In the genomic region with DNA sequence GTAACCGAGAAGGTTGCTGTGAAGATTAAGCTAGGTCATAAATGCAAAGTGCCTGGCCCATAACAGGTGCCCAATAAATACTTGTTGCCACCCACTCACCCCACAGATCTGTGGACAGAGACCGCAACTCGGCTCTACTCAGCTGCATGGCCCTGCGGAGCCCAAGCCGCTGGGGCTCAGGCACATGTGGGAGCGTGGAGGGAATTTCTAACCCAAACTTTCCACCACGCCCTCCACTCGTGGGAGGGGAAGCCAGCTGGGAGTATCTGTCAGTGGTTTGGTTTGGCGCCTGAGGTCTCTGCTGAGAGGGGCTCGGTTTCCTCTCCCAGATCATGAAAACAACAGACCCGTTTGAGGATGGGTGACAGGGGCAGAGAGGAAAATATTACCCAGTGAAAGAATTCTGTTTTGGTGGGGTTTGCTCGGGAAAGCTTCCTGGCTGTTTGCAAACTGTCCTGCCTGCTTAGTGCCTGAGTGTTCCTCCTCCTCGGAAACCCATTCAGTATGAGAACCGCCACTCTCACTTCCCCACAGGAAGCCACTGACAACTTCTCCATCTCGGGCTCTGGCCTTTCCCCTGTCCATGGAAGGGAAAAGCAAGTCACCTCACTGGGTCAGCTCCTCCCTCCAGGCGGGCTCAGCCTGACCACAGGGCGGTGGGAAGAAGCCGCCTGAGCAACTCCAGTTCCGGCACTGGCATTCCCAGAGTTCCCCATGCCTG, we compare ENCODE assay signal across 9 cellular contexts.
DNase-seq lines count a peak whose midpoint lies in the region; ATAC-seq and TF ChIP-seq lines count a peak whose summit lies in the region.
"Had no signal": no experiment of that assay in that cellular context is flagged by ENCODE, and none has a peak within 500 bp of the region (broad histone marks: within the 10 kb centered on the region; RNA-seq: fewer than 3 reads in every experiment).

No MANE protein-coding gene starts in this region.

- TF ChIP-seq POLR2A in GM18526 (IDR thresholded peaks at IDR 0.05; ENCODE audit: extremely low read depth, insufficient read length) (peak; percentile 19), tibial nerve (IDR thresholded peaks at IDR 0.05) (no peak)

- no peaks in the 10 kb centered on the region for H3K36me3 ChIP-seq in tibial nerve
- H3K36me3 ChIP-seq: SJSA1 had no signal

- H3K4me1 ChIP-seq in tibial nerve, result peaks cover 0 to 37% (median 32%) of the 10 kb centered on the region in 4 donors

- no peak for TF ChIP-seq EP300 in tibial nerve (IDR thresholded peaks at IDR 0.05)

- no peaks in the 10 kb centered on the region for H3K27me3 ChIP-seq in tibial nerve
- H3K27me3 ChIP-seq: SJSA1 had no signal

- no peaks in the 10 kb centered on the region for H3K9me3 Mint-ChIP-seq in T-helper 2 cell treated with Interferon-gamma antibody and Interleukin-4, amounts not matched to agents 5 μg/mL and 100 μg/mL, for 36 hours
- no peaks in the 10 kb centered on the region for H3K9me3 Mint-ChIP-seq in neural crest cell
- no peaks in the 10 kb centered on the region for H3K9me3 Mint-ChIP-seq in progenitor cell of endocrine pancreas (ENCODE audit: low read depth)

- DNase-seq in T-helper 2 cell treated with Interferon-gamma antibody and Interleukin-4, amounts not matched to agents 5 μg/mL and 100 μg/mL, for 36 hours (ENCODE audit: low spot score), result peak; percentile 81
- DNase-seq in caudate nucleus (lab: John Stamatoyannopoulos, UW) (peak in 4 of 61 donors; percentile 5 to 17 (median 14)), neural crest cell (ENCODE audit: low read depth, low spot score) (no peak), tibial nerve (ENCODE audit: low spot score in 2 of 2) (no peak), progenitor cell of endocrine pancreas (ENCODE audit: low spot score, unreplicated experiment) (no peak), NCI-H1105 (lab: John Stamatoyannopoulos, UW) (no peak)

- peak overlapping the region; percentile 18 for H3K27ac ChIP-seq in caudate nucleus (ENCODE audit: low read depth, low read length)
- H3K27ac ChIP-seq in tibial nerve, result peak overlapping the region in 3 of 4 donors; percentile 5 to 65 (median 50)
- H3K27ac ChIP-seq: SJSA1 had no signal

- peaks cover 63% of the 10 kb centered on the region for H3K4me1 Mint-ChIP-seq in T-helper 2 cell treated with Interferon-gamma antibody and Interleukin-4, amounts not matched to agents 5 μg/mL and 100 μg/mL, for 36 hours (ENCODE audit: low read depth)
- H3K4me1 Mint-ChIP-seq in neural crest cell (peaks cover 39% of the 10 kb centered on the region), progenitor cell of endocrine pancreas (ENCODE audit: low read depth) (peaks cover 20% of the 10 kb centered on the region)

- TF ChIP-seq CTCF in neural crest cell (conservative IDR thresholded peaks at IDR 0.05) (no peak), tibial nerve (IDR thresholded peaks at IDR 0.05) (no peak), progenitor cell of endocrine pancreas (IDR thresholded peaks at IDR 0.05; ENCODE audit: unreplicated experiment) (no peak)

- H3K9me3 ChIP-seq in tibial nerve, result no peaks in the 10 kb centered on the region
- H3K9me3 ChIP-seq: SJSA1 had no signal

- H3K36me3 Mint-ChIP-seq in T-helper 2 cell treated with Interferon-gamma antibody and Interleukin-4, amounts not matched to agents 5 μg/mL and 100 μg/mL, for 36 hours (ENCODE audit: low read depth), result peaks cover 45% of the 10 kb centered on the region
- H3K36me3 Mint-ChIP-seq in neural crest cell (ENCODE audit: low read depth), result no peaks in the 10 kb centered on the region
- peaks cover 5% of the 10 kb centered on the region for H3K36me3 Mint-ChIP-seq in progenitor cell of endocrine pancreas (ENCODE audit: insufficient read depth)

- ATAC-seq in HG03045 (IDR thresholded peaks at IDR 0.05; ENCODE audit: unreplicated experiment), result peak; percentile 90

- no peaks in the 10 kb centered on the region for H3K27me3 Mint-ChIP-seq in T-helper 2 cell treated with Interferon-gamma antibody and Interleukin-4, amounts not matched to agents 5 μg/mL and 100 μg/mL, for 36 hours (ENCODE audit: low read depth)
- H3K27me3 Mint-ChIP-seq in neural crest cell (ENCODE audit: low read depth) (no peaks in the 10 kb centered on the region), progenitor cell of endocrine pancreas (no peaks in the 10 kb centered on the region)

- 37 to 44% methylated on average over 19 of the region's 19 CpGs for WGBS in tibial nerve, 2 donors

- peak overlapping the region; percentile 63 for H3K27ac Mint-ChIP-seq in T-helper 2 cell treated with Interferon-gamma antibody and Interleukin-4, amounts not matched to agents 5 μg/mL and 100 μg/mL, for 36 hours
- peak overlapping the region; percentile 83 for H3K27ac Mint-ChIP-seq in neural crest cell (ENCODE audit: unreplicated experiment)
- no peak overlapping the region for H3K27ac Mint-ChIP-seq in progenitor cell of endocrine pancreas

- peak overlapping the region; percentile 67 for H3K4me3 Mint-ChIP-seq in T-helper 2 cell treated with Interferon-gamma antibody and Interleukin-4, amounts not matched to agents 5 μg/mL and 100 μg/mL, for 36 hours
- no peak overlapping the region for H3K4me3 Mint-ChIP-seq in neural crest cell
- H3K4me3 Mint-ChIP-seq in progenitor cell of endocrine pancreas (ENCODE audit: low read depth), result no peak overlapping the region

- peak overlapping the region in 1 of 4 donors; percentile 17 for H3K4me3 ChIP-seq in tibial nerve
- H3K4me3 ChIP-seq: SJSA1 had no signal
